Comparison of ENCODE assay signal across 22 cellular contexts in the genomic region with DNA sequence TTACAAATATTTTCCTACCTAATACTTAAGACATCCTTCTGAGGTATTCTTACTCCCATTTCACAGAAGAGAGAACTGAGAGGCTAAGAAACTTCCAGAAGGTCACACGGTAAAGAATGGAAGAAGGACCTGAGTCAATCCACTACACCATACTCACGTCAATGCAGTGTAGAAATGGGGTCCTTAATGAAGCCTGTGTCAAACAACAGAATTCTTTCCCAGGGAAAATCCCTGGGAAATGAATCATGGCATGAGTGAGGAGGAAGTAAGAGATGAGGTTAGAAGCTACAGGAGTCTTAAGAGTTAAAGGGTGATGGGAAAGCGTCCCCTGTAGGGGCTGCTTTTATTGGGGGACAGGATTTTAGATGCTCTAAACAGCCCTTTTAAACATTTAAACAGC.
"Had no signal": no experiment of that assay in that cellular context is flagged by ENCODE, and none has a peak within 500 bp of the region (broad histone marks: within the 10 kb centered on the region; RNA-seq: fewer than 3 reads in every experiment).

No MANE protein-coding gene starts in this region.

- DNase-seq: activated CD4-positive, alpha-beta T cell treated with anti-CD3 and anti-CD28 coated beads, Interleukin-2, amount 10 ng/mL, durations not matched to agents 7 days and 5 days; activated CD8-positive, alpha-beta memory T cell treated with anti-CD3 and anti-CD28 coated beads, Interleukin-2, amount 50 U/mL, for 4 hours; activated CD8-positive, alpha-beta T cell treated with anti-CD3 and anti-CD28 coated beads, Interleukin-2, amount 10 ng/mL, durations not matched to agents 7 days and 5 days; activated effector memory CD4-positive, alpha-beta T cell treated with Interleukin-2 at 50 U/mL for 16 hours; activated naive CD4-positive, alpha-beta T cell treated with anti-CD3 and anti-CD28 coated beads, Interleukin-2, amount 10 ng/mL, durations not matched to agents 7 days and 5 days; activated naive CD8-positive, alpha-beta T cell treated with anti-CD3 and anti-CD28 coated beads, Interleukin-2, amount 50 U/mL, for 24 hours; activated T-cell treated with anti-CD3 and anti-CD28 coated beads, Interleukin-2, amount 50 U/mL, for 4 hours; aorta; heart right ventricle; immature natural killer cell; kidney glomerular epithelial cell; left ventricle myocardium superior; mucosa of descending colon; naive B cell; right cardiac atrium; stimulated activated CD4-positive, alpha-beta T cell treated with anti-CD3 and anti-CD28 coated beads, Interleukin-2, amount 100 ng/mL, for 24 hours; stimulated activated naive CD8-positive, alpha-beta T cell treated with anti-CD3 and anti-CD28 coated beads, Interleukin-15, Interleukin-2, amounts not matched to agents 100 U/mL and 50 U/mL, for 24 hours; substantia nigra; tibial artery had no signal

- ATAC-seq: activated CD4-positive, CD25-positive, alpha-beta regulatory T cell treated with anti-CD3 and anti-CD28 coated beads, Interleukin-2, amount 50 U/mL, for 24 hours; activated CD8-positive, alpha-beta T cell treated with anti-CD3 and anti-CD28 coated beads, Interleukin-2, amount 10 ng/mL, durations not matched to agents 7 days and 5 days; activated naive CD8-positive, alpha-beta T cell treated with anti-CD3 and anti-CD28 coated beads, Interleukin-2, amount 50 U/mL, for 24 hours; activated T-cell treated with anti-CD3 and anti-CD28 coated beads, Interleukin-2, amount 50 U/mL, for 4 hours; gastroesophageal sphincter; heart right ventricle; left ventricle myocardium superior; mucosa of descending colon; right cardiac atrium; stimulated activated naive CD8-positive, alpha-beta T cell treated with anti-CD3 and anti-CD28 coated beads, Interleukin-15, Interleukin-2, amounts not matched to agents 100 U/mL and 50 U/mL, for 24 hours had no signal

- H3K4me3 ChIP-seq: cardiac muscle cell, gastroesophageal sphincter, heart right ventricle, mucosa of descending colon, tibial artery had no signal
